Comparison of ENCODE assay signal across 18 cellular contexts in genomic region chr10:48511855-48512191, GRCh38.
A peak's percentile ranks its signal among the peaks of the same experiment; 100 is the strongest.
DNase-seq lines count a peak whose midpoint lies in the region; ATAC-seq and TF ChIP-seq lines count a peak whose summit lies in the region.
"Had no signal": no experiment of that assay in that cellular context is flagged by ENCODE, and none has a peak within 500 bp of the region (broad histone marks: within the 10 kb centered on the region; RNA-seq: fewer than 3 reads in every experiment).

No MANE protein-coding gene starts in this region.

- H2AK5ac ChIP-seq in trophoblast cell (ENCODE audit: low read length): no peak overlapping the region

- H4K91ac ChIP-seq in trophoblast cell (ENCODE audit: low read depth, low read length): no peak overlapping the region

- no peak overlapping the region for H3K23ac ChIP-seq in trophoblast cell (ENCODE audit: low read length)

- no peak overlapping the region for H4K8ac ChIP-seq in trophoblast cell (ENCODE audit: low read depth, low read length)

- H2BK5ac ChIP-seq in trophoblast cell (ENCODE audit: low read depth, low read length, poor library complexity): no peak overlapping the region

- H3K4me1 ChIP-seq in trophoblast cell (ENCODE audit: control insufficient read depth in 1 of 2, insufficient read depth in 2 of 2, low read length in 2 of 2): peaks cover 0 to 2% of the 10 kb centered on the region in 2 experiments
- H3K4me1 ChIP-seq: body of pancreas, gastrocnemius medialis had no signal

- intact Hi-C loops in activated B cell treated with CpG ODN at 0.5 μM for 24 hours (cut with micrococcal nuclease): no loop called here
- intact Hi-C loops in activated naive CD4-positive, alpha-beta T cell treated with anti-CD3 and anti-CD28 coated beads for 36 hours (cut with micrococcal nuclease): no loop called here

- H2AFZ ChIP-seq in trophoblast cell (ENCODE audit: insufficient read depth, low read length, poor library complexity): no peak overlapping the region

- DNase-seq in GF-D8 (lab: John Stamatoyannopoulos, UW) (peak; percentile 73), MV-4-11 (lab: John Stamatoyannopoulos, UW) (peak; percentile 92), activated B cell treated with CpG ODN at 0.5 μM for 24 hours (no peak), neural crest cell (ENCODE audit: low read depth, low spot score) (no peak), trophoblast cell (no peak), NCI-H2171 (lab: John Stamatoyannopoulos, UW) (no peak)
- DNase-seq in activated naive CD4-positive, alpha-beta T cell treated with anti-CD3 and anti-CD28 coated beads for 36 hours: no peak
- DNase-seq: activated CD4-positive, alpha-beta memory T cell treated with anti-CD3 and anti-CD28 coated beads, Interleukin-2, amount 10 ng/mL, durations not matched to agents 7 days and 5 days; activated gamma-delta T cell treated with Interleukin-2 at 50 U/mL for 16 hours; CD8-positive, alpha-beta T cell; effector memory CD4-positive, alpha-beta T cell; gastrocnemius medialis; NCI-H2081; NK-92 treated with Interleukin-12 subunit alpha and Interleukin-12 subunit beta, amount 100 ng/mL, for 24 hours had no signal

- H2BK120ac ChIP-seq in trophoblast cell (ENCODE audit: insufficient read depth, low read length, poor library complexity): no peak overlapping the region

- H3K4ac ChIP-seq in trophoblast cell (ENCODE audit: low read depth, low read length): no peak overlapping the region

- H4K12ac ChIP-seq in trophoblast cell (ENCODE audit: low read depth, low read length): no peak overlapping the region

- peaks cover 11% of the 10 kb centered on the region for H3K4me1 Mint-ChIP-seq in activated B cell treated with CpG ODN at 0.5 μM for 24 hours
- H3K4me1 Mint-ChIP-seq in neural crest cell: peaks cover 44% of the 10 kb centered on the region
- H3K4me1 Mint-ChIP-seq in activated naive CD4-positive, alpha-beta T cell treated with anti-CD3 and anti-CD28 coated beads for 36 hours (ENCODE audit: low read depth): no peaks in the 10 kb centered on the region
- H3K4me1 Mint-ChIP-seq: activated CD4-positive, alpha-beta memory T cell treated with anti-CD3 and anti-CD28 coated beads, Interleukin-2, amount 10 ng/mL, durations not matched to agents 7 days and 5 days had no signal

- H3K4me2 ChIP-seq in trophoblast cell (ENCODE audit: low read length): no peak overlapping the region

- H3K27me3 ChIP-seq in trophoblast cell (ENCODE audit: insufficient read depth, low read length): no peaks in the 10 kb centered on the region
- H3K27me3 ChIP-seq: body of pancreas had no signal

- H3K36me3 ChIP-seq in trophoblast cell (ENCODE audit: control insufficient read depth in 1 of 2, insufficient read depth in 2 of 2, low read length in 2 of 2): no peaks in the 10 kb centered on the region
- H3K36me3 ChIP-seq: gastrocnemius medialis had no signal

- H3K36me3 Mint-ChIP-seq in activated B cell treated with CpG ODN at 0.5 μM for 24 hours (ENCODE audit: low read depth) (peaks cover 5% of the 10 kb centered on the region), neural crest cell (ENCODE audit: low read depth) (peaks cover 17% of the 10 kb centered on the region)
- H3K36me3 Mint-ChIP-seq in activated naive CD4-positive, alpha-beta T cell treated with anti-CD3 and anti-CD28 coated beads for 36 hours (ENCODE audit: low read depth): no peaks in the 10 kb centered on the region
- H3K36me3 Mint-ChIP-seq: CD8-positive, alpha-beta T cell had no signal

- WGBS in trophoblast cell (ENCODE audit: extremely low coverage, insufficient coverage, insufficient read length): no CpG with 5 or more reads among the region's 2 CpGs

- TF ChIP-seq CTCF in activated B cell treated with CpG ODN at 0.5 μM for 24 hours (IDR thresholded peaks at IDR 0.05): no peak
- no peak for TF ChIP-seq CTCF in neural crest cell (conservative IDR thresholded peaks at IDR 0.05)

- no peaks in the 10 kb centered on the region for H3K79me1 ChIP-seq in trophoblast cell (ENCODE audit: low read length)

- H3K9me3 Mint-ChIP-seq in activated B cell treated with CpG ODN at 0.5 μM for 24 hours (peaks cover 9% of the 10 kb centered on the region), neural crest cell (peaks cover 10% of the 10 kb centered on the region)
- H3K9me3 Mint-ChIP-seq in activated naive CD4-positive, alpha-beta T cell treated with anti-CD3 and anti-CD28 coated beads for 36 hours: peaks cover 17% of the 10 kb centered on the region

- H3K9me3 ChIP-seq in trophoblast cell (ENCODE audit: insufficient read depth, low read depth, low read length): peaks cover 2% of the 10 kb centered on the region
- H3K9me3 ChIP-seq: body of pancreas, gastrocnemius medialis had no signal

- H2BK12ac ChIP-seq in trophoblast cell (ENCODE audit: low read length): no peak overlapping the region

- H3K18ac ChIP-seq in trophoblast cell (ENCODE audit: low read length): no peak overlapping the region

- no peak overlapping the region for H3K4me3 Mint-ChIP-seq in activated B cell treated with CpG ODN at 0.5 μM for 24 hours
- H3K4me3 Mint-ChIP-seq in neural crest cell: peak overlapping the region; percentile 38
- H3K4me3 Mint-ChIP-seq in activated naive CD4-positive, alpha-beta T cell treated with anti-CD3 and anti-CD28 coated beads for 36 hours: no peak overlapping the region
- H3K4me3 Mint-ChIP-seq: activated CD4-positive, alpha-beta memory T cell treated with anti-CD3 and anti-CD28 coated beads, Interleukin-2, amount 10 ng/mL, durations not matched to agents 7 days and 5 days; CD8-positive, alpha-beta T cell; natural killer cell treated with Interleukin-12 subunit alpha and Interleukin-12 subunit beta and Interleukin-15 and Interleukin-18, amount 100 ng/mL, for 72 hours; T-helper 1 cell treated with Interleukin-12 subunit alpha and Interleukin-12 subunit beta and Interleukin-4 antibody, amounts not matched to agents 30 μg/mL and 1 μg/mL, for 36 hours had no signal

- H3K79me2 ChIP-seq in trophoblast cell (ENCODE audit: control insufficient read depth, insufficient read depth, low read length, poor library complexity): no peaks in the 10 kb centered on the region

- ATAC-seq in activated B cell treated with CpG ODN at 0.5 μM for 24 hours (ENCODE audit: low read depth) (peak; percentile 61), HG02678 (IDR thresholded peaks at IDR 0.05; ENCODE audit: unreplicated experiment) (no peak)
- ATAC-seq: body of pancreas; CD8-positive, alpha-beta T cell; gastrocnemius medialis had no signal

- no peak overlapping the region for H3K9ac ChIP-seq in trophoblast cell (ENCODE audit: low read length)

- no peak overlapping the region for H3K27ac ChIP-seq in trophoblast cell (ENCODE audit: low read depth, low read length)
- H3K27ac ChIP-seq: body of pancreas, gastrocnemius medialis had no signal

- H3K27ac Mint-ChIP-seq in activated B cell treated with CpG ODN at 0.5 μM for 24 hours (no peak overlapping the region), neural crest cell (ENCODE audit: unreplicated experiment) (peak overlapping the region; percentile 65)
- H3K27ac Mint-ChIP-seq in activated naive CD4-positive, alpha-beta T cell treated with anti-CD3 and anti-CD28 coated beads for 36 hours: no peak overlapping the region
- H3K27ac Mint-ChIP-seq: activated CD4-positive, alpha-beta memory T cell treated with anti-CD3 and anti-CD28 coated beads, Interleukin-2, amount 10 ng/mL, durations not matched to agents 7 days and 5 days; CD8-positive, alpha-beta T cell; natural killer cell treated with Interleukin-12 subunit alpha and Interleukin-12 subunit beta and Interleukin-15 and Interleukin-18, amount 100 ng/mL, for 72 hours; T-helper 1 cell treated with Interleukin-12 subunit alpha and Interleukin-12 subunit beta and Interleukin-4 antibody, amounts not matched to agents 30 μg/mL and 1 μg/mL, for 36 hours had no signal

- CTCF ChIA-PET in activated B cell treated with CpG ODN at 0.5 μM for 24 hours (lab: Charles Lee): no interaction called here
- CTCF ChIA-PET in activated naive CD4-positive, alpha-beta T cell treated with anti-CD3 and anti-CD28 coated beads for 36 hours (lab: Charles Lee): no interaction called here

- no peak overlapping the region for H3K14ac ChIP-seq in trophoblast cell (ENCODE audit: low read length)

- no peak overlapping the region for H3K4me3 ChIP-seq in trophoblast cell (ENCODE audit: low read depth, low read length)
- H3K4me3 ChIP-seq: body of pancreas, gastrocnemius medialis had no signal

- H3K27me3 Mint-ChIP-seq in activated B cell treated with CpG ODN at 0.5 μM for 24 hours (peaks cover 1% of the 10 kb centered on the region), neural crest cell (ENCODE audit: low read depth) (no peaks in the 10 kb centered on the region)
- H3K27me3 Mint-ChIP-seq in activated naive CD4-positive, alpha-beta T cell treated with anti-CD3 and anti-CD28 coated beads for 36 hours (ENCODE audit: low read depth): peaks cover 5% of the 10 kb centered on the region

- POLR2A ChIA-PET in activated B cell treated with CpG ODN at 0.5 μM for 24 hours (lab: Charles Lee): no interaction called here

Comparison
In these comparisons a context has a peak if more than half of its experiments do, and no peak if none do; other contexts are left out.
1. DNase-seq: peak in GF-D8 (single experiment) and MV-4-11 (single experiment); none in activated B cell treated with CpG ODN at 0.5 μM for 24 hours (single experiment), neural crest cell (single experiment), trophoblast cell (0 of 2), NCI-H2171 (single experiment) and activated naive CD4-positive, alpha-beta T cell treated with anti-CD3 and anti-CD28 coated beads for 36 hours (single experiment).